ENCODE assay signal across 11 cellular contexts in the genomic region with DNA sequence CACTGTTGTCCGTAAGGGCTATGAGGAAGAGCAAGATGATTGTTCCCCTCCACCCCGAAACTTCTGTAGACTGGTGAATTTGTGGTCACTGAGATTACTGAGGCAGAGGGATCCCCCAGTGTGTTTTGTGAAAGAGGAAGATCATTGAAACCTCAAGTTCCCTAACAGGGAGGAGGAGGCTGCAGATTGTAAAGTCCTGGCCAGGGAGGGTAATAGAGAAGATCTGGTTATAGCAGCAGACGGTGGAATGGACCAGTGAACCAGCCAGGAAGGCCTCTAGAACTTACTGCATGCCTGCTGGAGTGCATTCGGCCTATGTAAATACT. TPM values are rescaled to one million over a fixed set of nuclear protein-coding genes. Genes with fewer than 3 reads are reported as not detected.
A peak's percentile ranks its signal among the peaks of the same experiment; 100 is the strongest.
DNase-seq lines count a peak whose midpoint lies in the region; ATAC-seq, FAIRE-seq and TF ChIP-seq lines count a peak whose summit lies in the region.
"Had no signal": no experiment of that assay in that cellular context is flagged by ENCODE, and none has a peak within 500 bp of the region (broad histone marks: within the 10 kb centered on the region; RNA-seq: fewer than 3 reads in every experiment).

No MANE protein-coding gene starts in this region.

- no peak for FAIRE-seq in frontal cortex (lab: Jason Lieb, UNC)

- H3K27ac Mint-ChIP-seq in CD14-positive monocyte: peak overlapping the region in 6 of 7 donors; percentile 79 to 90 (median 82)
- H3K27ac Mint-ChIP-seq: stimulated activated naive CD8-positive, alpha-beta T cell treated with anti-CD3 and anti-CD28 coated beads, Interleukin-15, Interleukin-2, amounts not matched to agents 100 ng/mL and 50 ng/mL, for 24 hours had no signal

- H3K27me3 Mint-ChIP-seq in CD14-positive monocyte (ENCODE audit: low read depth in 3 of 3): peaks cover 45 to 61% (median 51%) of the 10 kb centered on the region in 3 donors

- TF ChIP-seq CTCF in CD14-positive monocyte (IDR thresholded peaks at IDR 0.05): no peak

- H3K9me3 Mint-ChIP-seq in CD14-positive monocyte: peaks cover 0 to 8% (median 2%) of the 10 kb centered on the region in 7 donors
- H3K9me3 Mint-ChIP-seq: stimulated activated naive CD8-positive, alpha-beta T cell treated with anti-CD3 and anti-CD28 coated beads, Interleukin-15, Interleukin-2, amounts not matched to agents 100 ng/mL and 50 ng/mL, for 24 hours had no signal

- H3K36me3 Mint-ChIP-seq in CD14-positive monocyte: peaks cover 55 to 61% of the 10 kb centered on the region in 2 donors

- peak; percentile 83 for ATAC-seq in GM19395 (IDR thresholded peaks at IDR 0.05; ENCODE audit: unreplicated experiment)
- ATAC-seq in HG03060 (IDR thresholded peaks at IDR 0.05; ENCODE audit: low read depth, unreplicated experiment): peak; percentile 64
- ATAC-seq: gastroesophageal sphincter had no signal

- intact Hi-C loops in CD14-positive monocyte (cut with micrococcal nuclease): loop anchor here (5.0 to 10.0 kb wide), 2 partner anchors 35 to 117 kb away; partner anchors contain the start of gene TECPR1 (in 1 of the 2)

- peaks cover 63% of the 10 kb centered on the region for H3K4me1 Mint-ChIP-seq in CD14-positive monocyte

- H3K4me3 Mint-ChIP-seq in CD14-positive monocyte: peak overlapping the region in 1 of 2 donors; percentile 76
- H3K4me3 Mint-ChIP-seq: stimulated activated naive CD8-positive, alpha-beta T cell treated with anti-CD3 and anti-CD28 coated beads, Interleukin-15, Interleukin-2, amounts not matched to agents 100 ng/mL and 50 ng/mL, for 24 hours had no signal

- DNase-seq in CD14-positive monocyte (ENCODE audit: low spot score) (peak; percentile 68), SIG-M5 (lab: John Stamatoyannopoulos, UW) (peak; percentile 75), ureter (ENCODE audit: low spot score) (no peak), frontal cortex (ENCODE audit: low spot score in 2 of 2) (no peak), DMS 273 treated with DMSO at 0.1 percent for 48 hours (lab: John Stamatoyannopoulos, UW) (no peak), RKO (ENCODE audit: low spot score) (no peak)
- DNase-seq: ovary had no signal

RNA-seq across cellular contexts. Expression of gene LMTK2, which starts 31.1 kb away (rescaled TPM):
- 1 to 10 TPM; 1.7 to 1.8 TPM for polyA plus RNA-seq in CD14-positive monocyte
- 34.1 TPM for total RNA-seq in ureter
- total RNA-seq in frontal cortex: 37.1 TPM

Comparison
In these comparisons a context has a peak if more than half of its experiments do, and no peak if none do; other contexts are left out.
1. DNase-seq: peak in CD14-positive monocyte (single experiment) and SIG-M5 (single experiment); none in ureter (single experiment), frontal cortex (0 of 2), DMS 273 treated with DMSO at 0.1 percent for 48 hours (single experiment) and RKO (single experiment).